In the genomic region with DNA sequence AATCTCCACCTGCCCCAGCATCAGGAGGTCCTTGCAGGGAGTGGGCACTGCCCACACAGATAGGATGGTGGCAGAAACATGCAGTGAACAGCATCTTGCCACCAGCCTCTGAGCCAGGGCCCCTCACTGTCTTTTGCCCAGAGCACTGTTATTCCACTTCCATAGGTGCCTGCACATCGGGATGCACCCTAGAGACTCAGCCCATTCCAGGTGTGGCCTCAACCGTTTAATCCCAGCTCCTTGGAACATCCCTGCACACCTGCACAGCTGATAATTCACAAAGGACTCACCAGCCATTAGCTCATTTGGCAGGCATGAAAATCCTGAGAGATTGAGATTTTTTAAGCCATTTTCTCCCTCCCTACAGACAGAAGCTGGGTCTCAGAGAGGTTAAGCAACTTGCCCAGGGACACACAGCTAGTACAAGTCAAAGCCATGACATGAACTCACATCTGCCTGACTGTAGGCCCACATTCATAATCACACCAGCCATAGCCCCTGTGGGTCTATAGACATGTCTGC, we compare ENCODE assay signal across 14 cellular contexts.
"Had no signal": no experiment of that assay in that cellular context is flagged by ENCODE, and none has a peak within 500 bp of the region (broad histone marks: within the 10 kb centered on the region; RNA-seq: fewer than 3 reads in every experiment).

No MANE protein-coding gene starts in this region.

- H3K9me3 Mint-ChIP-seq: activated CD4-positive, alpha-beta T cell treated with anti-CD3 and anti-CD28 coated beads, Interleukin-2, amount 10 ng/mL, durations not matched to agents 7 days and 5 days; activated naive CD4-positive, alpha-beta T cell treated with anti-CD3 and anti-CD28 coated beads for 36 hours; activated T-helper 17 cell treated with anti-CD3 and anti-CD28 coated beads, Interleukin-2, amount 50 U/mL, for 72 hours had no signal

- H3K27ac Mint-ChIP-seq: activated CD4-positive, alpha-beta T cell treated with anti-CD3 and anti-CD28 coated beads, Interleukin-2, amount 10 ng/mL, durations not matched to agents 7 days and 5 days; activated naive CD4-positive, alpha-beta T cell treated with anti-CD3 and anti-CD28 coated beads for 36 hours; activated T-helper 17 cell treated with anti-CD3 and anti-CD28 coated beads, Interleukin-2, amount 50 U/mL, for 72 hours had no signal

- H3K4me1 Mint-ChIP-seq: activated CD4-positive, alpha-beta T cell treated with anti-CD3 and anti-CD28 coated beads, Interleukin-2, amount 10 ng/mL, durations not matched to agents 7 days and 5 days; activated T-helper 17 cell treated with anti-CD3 and anti-CD28 coated beads, Interleukin-2, amount 50 U/mL, for 72 hours had no signal

- H3K4me3 Mint-ChIP-seq: activated CD4-positive, alpha-beta T cell treated with anti-CD3 and anti-CD28 coated beads, Interleukin-2, amount 10 ng/mL, durations not matched to agents 7 days and 5 days; activated naive CD4-positive, alpha-beta T cell treated with anti-CD3 and anti-CD28 coated beads for 36 hours; activated T-helper 17 cell treated with anti-CD3 and anti-CD28 coated beads, Interleukin-2, amount 50 U/mL, for 72 hours; nephron progenitor cell had no signal

- H3K36me3 ChIP-seq: ascending aorta, prostate gland, stomach, upper lobe of right lung had no signal

- H3K4me1 ChIP-seq: ascending aorta, prostate gland, testis, upper lobe of right lung had no signal

- H3K4me3 ChIP-seq: ascending aorta, prostate gland, stomach, testis, upper lobe of right lung had no signal

- H3K27ac ChIP-seq: ascending aorta, prostate gland, stomach, testis, upper lobe of right lung had no signal

- H3K27me3 ChIP-seq: testis, upper lobe of right lung had no signal

- H3K9me3 ChIP-seq: ascending aorta, prostate gland, stomach, testis, upper lobe of right lung had no signal

- DNase-seq: activated CD4-positive, alpha-beta T cell treated with anti-CD3 and anti-CD28 coated beads, Interleukin-2, amount 10 ng/mL, durations not matched to agents 7 days and 5 days; activated CD4-positive, CD25-positive, alpha-beta regulatory T cell; activated naive CD4-positive, alpha-beta T cell treated with anti-CD3 and anti-CD28 coated beads for 36 hours; activated T-cell treated with anti-CD3 and anti-CD28 coated beads for 4 hours; left ventricle myocardium superior; nephron progenitor cell; stomach; testis; upper lobe of right lung had no signal

- ATAC-seq: activated T-helper 17 cell treated with anti-CD3 and anti-CD28 coated beads, Interleukin-2, amount 50 U/mL, for 72 hours; esophagus mucosa; left ventricle myocardium superior; sciatic nerve; upper lobe of right lung had no signal
